In the genomic region with DNA sequence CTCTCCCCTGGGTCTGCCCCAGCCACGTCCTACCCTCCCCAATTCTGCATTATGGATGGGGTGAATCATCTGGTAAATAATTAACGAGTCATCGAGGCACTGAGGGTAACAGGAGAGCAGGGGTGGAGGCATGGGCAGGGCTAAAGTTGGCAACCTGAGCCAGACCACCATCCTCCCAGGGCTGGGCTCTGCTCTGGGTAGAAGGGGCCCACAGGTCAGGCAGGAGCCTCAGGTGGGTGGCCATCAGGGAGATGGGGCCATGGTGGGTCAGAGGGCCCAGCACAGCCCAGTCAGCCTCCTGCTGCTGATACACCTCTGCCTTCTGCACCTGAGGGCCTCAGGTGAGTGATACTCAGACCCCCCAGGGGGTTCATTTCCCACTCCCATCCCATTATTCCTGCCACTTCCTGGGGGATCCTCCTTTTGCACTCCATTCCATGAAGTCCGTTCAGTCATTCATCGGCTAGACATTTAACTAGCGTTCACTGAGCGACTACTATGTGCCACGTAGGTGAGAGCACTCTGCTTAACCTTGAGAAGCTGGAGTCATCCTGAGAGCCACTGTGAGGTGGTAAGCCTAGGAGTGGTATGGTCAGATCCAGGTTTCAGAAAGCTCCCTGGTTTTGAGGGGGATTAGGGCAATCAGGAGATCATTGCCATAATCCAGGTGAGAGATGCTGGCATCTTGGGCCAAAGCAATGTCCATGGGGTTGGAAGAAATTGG, we compare ENCODE assay signal across 1 cellular context.
TF ChIP-seq lines count a peak whose summit lies in the region.

TSS of gene VSIG10L2 (plus strand) at position 248 of the 724 bp plus-strand sequence. CDS start at position 260, 12 bp downstream.

TF ChIP-seq in H1, 55 proteins besides CTCF, POLR2A, EP300 and RAD21 (continued from another document):
- no peak for TF ChIP-seq KDM4A (IDR thresholded peaks at IDR 0.05; ENCODE audit: low read depth, low read length, severe bottlenecking)
